In the genomic region with DNA sequence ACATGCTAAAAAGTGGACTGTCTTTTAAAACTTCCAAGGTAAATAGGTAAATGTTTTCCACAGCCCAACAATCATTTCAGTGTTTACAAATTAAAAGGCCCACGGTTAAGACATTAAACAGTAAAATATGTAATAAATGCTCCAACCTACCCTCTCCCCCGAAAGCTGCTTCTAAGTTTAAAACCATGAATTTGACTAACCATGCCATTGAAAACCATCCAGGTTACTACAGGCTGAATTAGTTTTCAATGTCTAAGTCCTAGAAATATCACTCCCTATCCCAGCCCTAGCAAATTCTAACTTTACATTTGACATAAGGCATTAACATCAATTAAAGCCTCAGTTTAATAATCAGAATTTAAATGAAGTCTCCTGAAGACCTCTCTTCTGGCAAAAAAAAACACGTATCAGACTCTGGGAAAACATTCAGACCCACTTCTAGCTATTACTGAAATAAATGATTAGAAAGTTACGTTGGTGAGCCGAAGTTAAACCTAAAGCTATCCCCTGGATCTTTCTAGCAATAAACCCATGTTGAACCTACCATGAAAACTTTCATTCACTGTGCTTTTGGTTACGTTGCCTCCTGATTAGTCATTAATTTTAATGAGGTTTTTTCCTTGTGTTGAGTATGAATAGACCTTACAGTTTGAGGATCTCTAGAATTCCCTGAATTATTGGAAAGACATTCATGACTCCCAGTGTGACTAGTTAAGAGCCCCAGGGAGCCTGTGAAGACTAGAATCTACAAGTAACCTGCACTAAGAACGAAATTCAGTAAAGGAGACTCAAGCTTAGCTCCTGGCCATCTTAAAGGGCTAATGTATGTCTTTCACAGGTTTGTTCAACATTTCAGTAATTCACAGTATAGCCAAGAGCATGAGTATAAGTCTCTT, we compare ENCODE assay signal across 9 cellular contexts. TPM values are rescaled to one million over a fixed set of nuclear protein-coding genes. Genes with fewer than 3 reads are reported as not detected.
DNase-seq lines count a peak whose midpoint lies in the region; ATAC-seq and TF ChIP-seq lines count a peak whose summit lies in the region.
"Had no signal": no experiment of that assay in that cellular context is flagged by ENCODE, and none has a peak within 500 bp of the region (broad histone marks: within the 10 kb centered on the region; RNA-seq: fewer than 3 reads in every experiment).

No MANE protein-coding gene starts in this region.

- H3K4me1 Mint-ChIP-seq in activated naive CD8-positive, alpha-beta T cell (ENCODE audit: low read depth): peaks cover 84% of the 10 kb centered on the region

- H3K4me2 ChIP-seq in DND-41 (ENCODE audit: insufficient read depth, low read length): peak overlapping the region; percentile 77

- no peaks in the 10 kb centered on the region for H3K9me3 ChIP-seq in DND-41 (ENCODE audit: insufficient read depth, low read length, severe bottlenecking)
- H3K9me3 ChIP-seq in HUES6 (ENCODE audit: control insufficient read depth, insufficient read depth, low read depth, low read length): no peaks in the 10 kb centered on the region
- H3K9me3 ChIP-seq in muscle layer of duodenum (ENCODE audit: control insufficient read depth in 1 of 2, low read length in 2 of 2): no peaks in the 10 kb centered on the region
- no peaks in the 10 kb centered on the region for H3K9me3 ChIP-seq in BE2C
- H3K9me3 ChIP-seq: thoracic aorta had no signal

- ATAC-seq in DND-41 (ENCODE audit: insufficient read depth, low read depth) (no peak), GM18867 (IDR thresholded peaks at IDR 0.05; ENCODE audit: unreplicated experiment) (no peak)

- H3K4me3 ChIP-seq in DND-41 (ENCODE audit: low read depth in 1 of 2, low read length in 2 of 2) (peak overlapping the region in 1 of 2 experiments; percentile 71; a peak in 1 of 4 replicates), HUES6 (ENCODE audit: low read depth, low read length) (peak overlapping the region; percentile 85; the same call in 1 of the 2 replicates), muscle layer of duodenum (ENCODE audit: low read depth in 1 of 2, low read length in 2 of 2) (no peak overlapping the region), BE2C (ENCODE audit: low read depth, low read length) (no peak overlapping the region)

- peak overlapping the region; percentile 98 for H3K27ac Mint-ChIP-seq in activated naive CD8-positive, alpha-beta T cell

- H3K9me3 Mint-ChIP-seq in activated naive CD8-positive, alpha-beta T cell (ENCODE audit: low read depth): no peaks in the 10 kb centered on the region

- no peaks in the 10 kb centered on the region for H3K27me3 Mint-ChIP-seq in activated naive CD8-positive, alpha-beta T cell

- H3K9ac ChIP-seq in DND-41 (ENCODE audit: low read depth, low read length) (peak overlapping the region; percentile 72), HUES6 (ENCODE audit: low read length) (peak overlapping the region; percentile 9)

- H3K4me3 Mint-ChIP-seq in activated naive CD8-positive, alpha-beta T cell: peak overlapping the region; percentile 99

- DNase-seq in DND-41 (no peak), BE2C (no peak), H4 (ENCODE audit: low spot score) (no peak), GDM1 (lab: John Stamatoyannopoulos, UW) (no peak)

- H3K4me1 ChIP-seq in DND-41 (ENCODE audit: insufficient read depth, low read length) (peaks cover 92% of the 10 kb centered on the region), HUES6 (ENCODE audit: control insufficient read depth, insufficient read depth, low read length) (peaks cover 17% of the 10 kb centered on the region; the same call in 1 of the 2 replicates), muscle layer of duodenum (ENCODE audit: control insufficient read depth in 1 of 2, insufficient read depth in 2 of 2, low read length in 2 of 2) (peaks cover 14 to 80% of the 10 kb centered on the region in 2 donors), BE2C (no peaks in the 10 kb centered on the region; the same call in 1 of the 2 replicates)

- peaks cover 27% of the 10 kb centered on the region for H3K36me3 Mint-ChIP-seq in activated naive CD8-positive, alpha-beta T cell

- peaks cover 74% of the 10 kb centered on the region for H3K79me2 ChIP-seq in DND-41 (ENCODE audit: insufficient read depth, low read length)

- TF ChIP-seq CTCF in DND-41 (IDR thresholded peaks at IDR 0.05; ENCODE audit: borderline replicate concordance, extremely low read depth, low read length, poor library complexity, severe bottlenecking): no peak
- no peak for TF ChIP-seq CTCF in BE2C (IDR thresholded peaks at IDR 0.05; ENCODE audit: low read depth, low read length)

- H3K27ac ChIP-seq in DND-41 (ENCODE audit: low read length) (0 out of 2 replicates have a peak overlapping the region, but pooled peaks have one; percentile 16), HUES6 (ENCODE audit: low read depth, low read length) (no peak overlapping the region), muscle layer of duodenum (ENCODE audit: low read length) (peak overlapping the region; percentile 82)

- no peak overlapping the region for H2AFZ ChIP-seq in DND-41 (ENCODE audit: low read depth, low read length)

- H4K20me1 ChIP-seq in DND-41 (ENCODE audit: insufficient read depth, low read length): peaks cover 53% of the 10 kb centered on the region

- H3K27me3 ChIP-seq in DND-41 (ENCODE audit: insufficient read depth, low read length, poor library complexity) (no peaks in the 10 kb centered on the region), HUES6 (ENCODE audit: control insufficient read depth, insufficient read depth, low read length) (no peaks in the 10 kb centered on the region), muscle layer of duodenum (ENCODE audit: low read depth, low read length) (no peaks in the 10 kb centered on the region), BE2C (no peaks in the 10 kb centered on the region; the same call in 1 of the 2 replicates)

- H3K36me3 ChIP-seq in DND-41 (ENCODE audit: insufficient read depth, low read length) (peaks cover 53% of the 10 kb centered on the region), HUES6 (ENCODE audit: control insufficient read depth, insufficient read depth, low read length) (peaks cover 68% of the 10 kb centered on the region), muscle layer of duodenum (ENCODE audit: control insufficient read depth in 1 of 2, insufficient read depth in 2 of 2, low read length in 2 of 2) (peaks cover 59 to 60% of the 10 kb centered on the region in 2 donors), BE2C (peaks cover 55% of the 10 kb centered on the region)

RNA-seq across cellular contexts. Expression of a gene that starts 1.7 kb away (rescaled TPM):
- 19.5 TPM for polyA plus RNA-seq in BE2C (2012; ENCODE audit: insufficient read depth, insufficient read length, low read depth)
- 11.8 and 40.1 TPM in 2 replicates for total RNA-seq in H4 (2014; rRNA removed; shearing (Covaris generic))

RNA-seq across cellular contexts. Expression of a gene that starts 7.5 kb away (rescaled TPM):
- 537 TPM for polyA plus RNA-seq in BE2C (2012; ENCODE audit: insufficient read depth, insufficient read length, low read depth)
- total RNA-seq in H4 (2014; rRNA removed; shearing (Covaris generic)): 217 TPM in 2 replicates

RNA-seq across cellular contexts. Expression of a gene that starts 8.2 kb away (rescaled TPM):
- polyA plus RNA-seq in BE2C (2012; ENCODE audit: insufficient read depth, insufficient read length, low read depth): 44.5 TPM
- total RNA-seq in H4 (2014; rRNA removed; shearing (Covaris generic)): 23.3 and 24.6 TPM in 2 replicates

RNA-seq across cellular contexts. Expression of a gene that starts 49.6 kb away (rescaled TPM):
- polyA plus RNA-seq in BE2C (2012; ENCODE audit: insufficient read depth, insufficient read length, low read depth): not detected
- total RNA-seq in H4 (2014; rRNA removed; shearing (Covaris generic)): 20.3 and 24.8 TPM in 2 replicates
